9 cellular contexts compared by ENCODE assay signal in genomic region chr2:144333144-144333555, GRCh38.
DNase-seq lines count a peak whose midpoint lies in the region; ATAC-seq, FAIRE-seq and TF ChIP-seq lines count a peak whose summit lies in the region.
"Had no signal": no experiment of that assay in that cellular context is flagged by ENCODE, and none has a peak within 500 bp of the region (broad histone marks: within the 10 kb centered on the region; RNA-seq: fewer than 3 reads in every experiment).

No MANE protein-coding gene starts in this region.

- TF ChIP-seq POLR2A in vagina (IDR thresholded peaks at IDR 0.05), result no peak

- peaks cover 3% of the 10 kb centered on the region for H3K27me3 Mint-ChIP-seq in stimulated activated naive CD8-positive, alpha-beta T cell treated with anti-CD3 and anti-CD28 coated beads, Interleukin-15, Interleukin-2, amounts not matched to agents 100 ng/mL and 50 ng/mL, for 24 hours

- H3K4me1 ChIP-seq in mucosa of stomach (ENCODE audit: control insufficient read depth, insufficient read depth, low read length) (peaks cover 8% of the 10 kb centered on the region), vagina (peaks cover 15% of the 10 kb centered on the region)

- no peak for FAIRE-seq in bronchial epithelial cell (lab: Jason Lieb, UNC)
- FAIRE-seq: colon had no signal

- H3K4me1 Mint-ChIP-seq in stimulated activated naive CD8-positive, alpha-beta T cell treated with anti-CD3 and anti-CD28 coated beads, Interleukin-15, Interleukin-2, amounts not matched to agents 100 ng/mL and 50 ng/mL, for 24 hours (ENCODE audit: low read depth), result peaks cover 59% of the 10 kb centered on the region

- peak overlapping the region; percentile 91 for H3K27ac Mint-ChIP-seq in stimulated activated naive CD8-positive, alpha-beta T cell treated with anti-CD3 and anti-CD28 coated beads, Interleukin-15, Interleukin-2, amounts not matched to agents 100 ng/mL and 50 ng/mL, for 24 hours

- H3K4me3 ChIP-seq in bronchial epithelial cell (ENCODE audit: low read depth, low read length), result peak overlapping the region; percentile 65
- H3K4me3 ChIP-seq in mucosa of stomach (ENCODE audit: low read length), result peak overlapping the region; percentile 68
- peak overlapping the region; percentile 58 to 81 for H3K4me3 ChIP-seq in vagina

- TF ChIP-seq CTCF in bronchial epithelial cell (IDR thresholded peaks at IDR 0.05; ENCODE audit: insufficient read depth, low read length, severe bottlenecking) (no peak), vagina (IDR thresholded peaks at IDR 0.05) (no peak)

- peak overlapping the region; percentile 91 for H3K27ac ChIP-seq in vagina

- H3K9ac ChIP-seq in mucosa of stomach (ENCODE audit: low read length), result peak overlapping the region; percentile 57

- DNase-seq in stimulated activated naive CD8-positive, alpha-beta T cell treated with anti-CD3 and anti-CD28 coated beads, Interleukin-15, Interleukin-2, amounts not matched to agents 100 U/mL and 50 U/mL, for 24 hours, result no peak
- DNase-seq in bronchial epithelial cell (ENCODE audit: low read depth) (no peak), vagina (ENCODE audit: extremely low spot score in 2 of 2) (no peak), NCI-H1694 (lab: John Stamatoyannopoulos, UW) (no peak), NCI-H2029 treated with DMSO at 0.1 percent for 48 hours (lab: John Stamatoyannopoulos, UW) (no peak)

- no peaks in the 10 kb centered on the region for H3K9me3 ChIP-seq in mucosa of stomach (ENCODE audit: control insufficient read depth, low read length)
- no peaks in the 10 kb centered on the region for H3K9me3 ChIP-seq in vagina

- H3K36me3 Mint-ChIP-seq in stimulated activated naive CD8-positive, alpha-beta T cell treated with anti-CD3 and anti-CD28 coated beads, Interleukin-15, Interleukin-2, amounts not matched to agents 100 ng/mL and 50 ng/mL, for 24 hours (ENCODE audit: low read depth), result peaks cover 16% of the 10 kb centered on the region

- H3K27me3 ChIP-seq in bronchial epithelial cell (ENCODE audit: control insufficient read depth, insufficient read depth, low read length) (no peaks in the 10 kb centered on the region), mucosa of stomach (ENCODE audit: control insufficient read depth, insufficient read depth, low read length) (no peaks in the 10 kb centered on the region), vagina (no peaks in the 10 kb centered on the region)

- ATAC-seq in stimulated activated naive CD8-positive, alpha-beta T cell treated with anti-CD3 and anti-CD28 coated beads, Interleukin-15, Interleukin-2, amounts not matched to agents 100 U/mL and 50 U/mL, for 24 hours, result no peak
- ATAC-seq in HG02840 (IDR thresholded peaks at IDR 0.05; ENCODE audit: low FRiP score, unreplicated experiment), result no peak

- intact Hi-C loops in vagina (cut with DNase I), result loop anchor here (5.0 kb wide), 1 partner anchor 184 kb away; no protein-coding TSS in a partner anchor

- H3K36me3 ChIP-seq in bronchial epithelial cell (ENCODE audit: control insufficient read depth, insufficient read depth, low read length), result no peaks in the 10 kb centered on the region
- H3K36me3 ChIP-seq in mucosa of stomach (ENCODE audit: control insufficient read depth, insufficient read depth, low read length), result no peaks in the 10 kb centered on the region
- no peaks in the 10 kb centered on the region for H3K36me3 ChIP-seq in vagina

- peak overlapping the region; percentile 77 for H3K4me3 Mint-ChIP-seq in stimulated activated naive CD8-positive, alpha-beta T cell treated with anti-CD3 and anti-CD28 coated beads, Interleukin-15, Interleukin-2, amounts not matched to agents 100 ng/mL and 50 ng/mL, for 24 hours

- H3K9me3 Mint-ChIP-seq in stimulated activated naive CD8-positive, alpha-beta T cell treated with anti-CD3 and anti-CD28 coated beads, Interleukin-15, Interleukin-2, amounts not matched to agents 100 ng/mL and 50 ng/mL, for 24 hours, result peaks cover 3% of the 10 kb centered on the region
